21 cellular contexts compared by ENCODE assay signal in genomic region chr4:26493461-26493860, GRCh38. TPM values are rescaled to one million over a fixed set of nuclear protein-coding genes. Genes with fewer than 3 reads are reported as not detected.
DNase-seq lines count a peak whose midpoint lies in the region; ATAC-seq and TF ChIP-seq lines count a peak whose summit lies in the region.
"Had no signal": no experiment of that assay in that cellular context is flagged by ENCODE, and none has a peak within 500 bp of the region (broad histone marks: within the 10 kb centered on the region; RNA-seq: fewer than 3 reads in every experiment).

No MANE protein-coding gene starts in this region.

- peaks cover 4% of the 10 kb centered on the region for H3K4me1 ChIP-seq in A673 (ENCODE audit: insufficient read depth, low read length, poor library complexity, severe bottlenecking)
- H3K4me1 ChIP-seq: A549, HAP-1 had no signal

- no peak overlapping the region for H3K27ac ChIP-seq in A673 (ENCODE audit: low read depth, low read length, poor library complexity, severe bottlenecking)
- H3K27ac ChIP-seq: A549 had no signal

- no peak overlapping the region for H3K27ac Mint-ChIP-seq in osteocyte (ENCODE audit: unreplicated experiment)
- H3K27ac Mint-ChIP-seq in type B pancreatic cell: no peak overlapping the region
- H3K27ac Mint-ChIP-seq: CD4-positive, alpha-beta memory T cell; GM23338; HFFc6 had no signal

- H3K27me3 Mint-ChIP-seq in osteocyte (ENCODE audit: unreplicated experiment) (peaks cover 60% of the 10 kb centered on the region), type B pancreatic cell (peaks cover 37% of the 10 kb centered on the region)

- H3K36me3 ChIP-seq in A673 (ENCODE audit: insufficient read depth, low read length, poor library complexity, severe bottlenecking): no peaks in the 10 kb centered on the region
- H3K36me3 ChIP-seq: HAP-1 had no signal

- CTCF ChIA-PET in A673 (lab: Charles Lee): no interaction called here

- intact Hi-C loops in A673 (cut with micrococcal nuclease; ENCODE audit: unreplicated experiment): no loop called here

- TF ChIP-seq CTCF in osteocyte (IDR thresholded peaks at IDR 0.05) (no peak), type B pancreatic cell (conservative IDR thresholded peaks at IDR 0.05) (no peak), A673 (conservative IDR thresholded peaks at IDR 0.05; ENCODE audit: low read depth, low read length) (no peak)

- no peak for ATAC-seq in HG02588 (IDR thresholded peaks at IDR 0.05; ENCODE audit: unreplicated experiment)
- ATAC-seq: A549, GM23338 had no signal

- BruUV-seq in A673 (replicated peaks; lab: Mats Ljungman, UMichigan): no TSS peak

- H3K36me3 Mint-ChIP-seq in osteocyte (ENCODE audit: unreplicated experiment) (no peaks in the 10 kb centered on the region), type B pancreatic cell (no peaks in the 10 kb centered on the region)
- H3K36me3 Mint-ChIP-seq: CD4-positive, alpha-beta memory T cell had no signal

- no peaks in the 10 kb centered on the region for H3K9me3 ChIP-seq in A673 (ENCODE audit: low read depth, low read length, poor library complexity, severe bottlenecking)
- H3K9me3 ChIP-seq: A549, HAP-1 had no signal

- no peaks in the 10 kb centered on the region for H3K4me1 Mint-ChIP-seq in osteocyte (ENCODE audit: unreplicated experiment)
- peaks cover 22% of the 10 kb centered on the region for H3K4me1 Mint-ChIP-seq in type B pancreatic cell (ENCODE audit: unreplicated experiment)
- H3K4me1 Mint-ChIP-seq: CD4-positive, alpha-beta memory T cell had no signal

- H3K4me3 Mint-ChIP-seq in osteocyte (ENCODE audit: unreplicated experiment) (no peak overlapping the region), type B pancreatic cell (no peak overlapping the region)
- H3K4me3 Mint-ChIP-seq: CD4-positive, alpha-beta memory T cell; GM23338; HFFc6 had no signal

- H3K4me3 ChIP-seq in A673 (ENCODE audit: low read depth, low read length, poor library complexity, severe bottlenecking): no peak overlapping the region
- H3K4me3 ChIP-seq: A549, GM23338, HAP-1 had no signal

- no peaks in the 10 kb centered on the region for H3K27me3 ChIP-seq in A673 (replicated peaks; ENCODE audit: insufficient read depth, low read depth, low read length, poor library complexity)

- POLR2A ChIA-PET in A673 (lab: Charles Lee; ENCODE audit: low non-redundant PET): no interaction called here

- DNase-seq in LHCN-M2 (ENCODE audit: low read depth): peak; percentile 28
- DNase-seq in islet precursor cell: peak; percentile 28
- DNase-seq in osteocyte (ENCODE audit: extremely low spot score, unreplicated experiment): peak; percentile 59
- DNase-seq in type B pancreatic cell (ENCODE audit: extremely low spot score, unreplicated experiment): peak; percentile 39
- no peak for DNase-seq in inferior parietal cortex (ENCODE audit: extremely low spot score)
- DNase-seq in A673 (ENCODE audit: low spot score): no peak
- DNase-seq: 8988T; C1 segment of cervical spinal cord; Calu3; CD4-positive, alpha-beta memory T cell; COR-L47; DMS53; DMS79 treated with DMSO at 0.1 percent for 48 hours; GF-D8; HFFc6 had no signal

- H3K9me3 Mint-ChIP-seq in osteocyte (ENCODE audit: unreplicated experiment) (no peaks in the 10 kb centered on the region), type B pancreatic cell (no peaks in the 10 kb centered on the region)
- H3K9me3 Mint-ChIP-seq: HFFc6 had no signal

RNA-seq across cellular contexts. Expression of gene CCKAR, which starts 3.2 kb away (rescaled TPM):
- total RNA-seq in LHCN-M2 (2014; rRNA removed) (not detected in 2 replicates), osteocyte (not detected in 2 replicates), type B pancreatic cell (ENCODE audit: low replicate concordance) (4.3 and 13.7 TPM in 2 replicates), A673 (2021) (not detected in 2 replicates)
- not detected for polyA plus RNA-seq in LHCN-M2 (2012)
- total RNA-seq: Calu3; CD4-positive, alpha-beta memory T cell; G401; GM23338; H4; HFFc6 had no signal
- polyA plus RNA-seq: A549; CD4-positive, alpha-beta memory T cell; GM23338 had no signal

Comparison
In these comparisons a context has a peak if more than half of its experiments do, and no peak if none do; other contexts are left out.
1. DNase-seq: peak in LHCN-M2 (single experiment), islet precursor cell (single experiment), osteocyte (single experiment) and type B pancreatic cell (single experiment); none in inferior parietal cortex (single experiment) and A673 (single experiment).